Comparison of ENCODE assay signal across 8 cellular contexts in genomic region chr2:217790195-217790594, GRCh38.
DNase-seq lines count a peak whose midpoint lies in the region; ATAC-seq and TF ChIP-seq lines count a peak whose summit lies in the region.

No MANE protein-coding gene starts in this region.

- no peaks in the 10 kb centered on the region for H3K9me3 ChIP-seq in CD4-positive, alpha-beta T cell (ENCODE audit: control insufficient read depth, low read length)
- H3K9me3 ChIP-seq in mesenchymal stem cell (ENCODE audit: control insufficient read depth, low read length) (no peaks in the 10 kb centered on the region), BE2C (no peaks in the 10 kb centered on the region; the same call in 1 of the 2 replicates)

- no peaks in the 10 kb centered on the region for H3K36me3 Mint-ChIP-seq in CD4-positive, alpha-beta T cell (ENCODE audit: low read depth)
- no peaks in the 10 kb centered on the region for H3K36me3 Mint-ChIP-seq in activated CD8-positive, alpha-beta T cell treated with anti-CD3 and anti-CD28 coated beads, Interleukin-2, amount 10 ng/mL, durations not matched to agents 7 days and 5 days (ENCODE audit: low read depth)

- no peak overlapping the region for H2AFZ ChIP-seq in mesenchymal stem cell (ENCODE audit: low read depth, low read length)

- peaks cover 20% of the 10 kb centered on the region for H3K4me1 Mint-ChIP-seq in CD4-positive, alpha-beta T cell (ENCODE audit: low read depth)
- H3K4me1 Mint-ChIP-seq in activated CD8-positive, alpha-beta T cell treated with anti-CD3 and anti-CD28 coated beads, Interleukin-2, amount 10 ng/mL, durations not matched to agents 7 days and 5 days (ENCODE audit: low read depth) = peaks cover 27% of the 10 kb centered on the region

- intact Hi-C loops in CD4-positive, alpha-beta T cell (cut with DNase I, micrococcal nuclease) = loop anchor here in 1 of 2 experiments (2.0 kb wide), 1 partner anchor 243 kb away; no protein-coding TSS in a partner anchor

- TF ChIP-seq CTCF in CD4-positive, alpha-beta T cell (IDR thresholded peaks at IDR 0.05) = no peak
- no peak for TF ChIP-seq CTCF in BE2C (IDR thresholded peaks at IDR 0.05; ENCODE audit: low read depth, low read length)

- H3K27ac Mint-ChIP-seq in CD4-positive, alpha-beta T cell = peak overlapping the region; percentile 7
- peak overlapping the region; percentile 77 for H3K27ac Mint-ChIP-seq in activated CD8-positive, alpha-beta T cell treated with anti-CD3 and anti-CD28 coated beads, Interleukin-2, amount 10 ng/mL, durations not matched to agents 7 days and 5 days

- no peaks in the 10 kb centered on the region for H3K27me3 ChIP-seq in CD4-positive, alpha-beta T cell (ENCODE audit: control insufficient read depth, insufficient read depth, low read length)
- peaks cover 0 to 6% of the 10 kb centered on the region in 2 experiments for H3K27me3 ChIP-seq in mesenchymal stem cell (ENCODE audit: control insufficient read depth in 1 of 2, insufficient read depth in 1 of 2, low read length in 2 of 2)
- H3K27me3 ChIP-seq in BE2C = no peaks in the 10 kb centered on the region

- H3K4me3 Mint-ChIP-seq in CD4-positive, alpha-beta T cell = peak overlapping the region; percentile 81
- peak overlapping the region; percentile 81 for H3K4me3 Mint-ChIP-seq in activated CD8-positive, alpha-beta T cell treated with anti-CD3 and anti-CD28 coated beads, Interleukin-2, amount 10 ng/mL, durations not matched to agents 7 days and 5 days

- H2BK120ac ChIP-seq in mesenchymal stem cell (ENCODE audit: low read depth, low read length) = no peak overlapping the region

- H3K27ac ChIP-seq in CD4-positive, alpha-beta T cell (ENCODE audit: low read depth, low read length) = no peak overlapping the region
- H3K27ac ChIP-seq in mesenchymal stem cell (ENCODE audit: low read length, poor library complexity, severe bottlenecking) = no peak overlapping the region

- WGBS in mesenchymal stem cell = 74% methylated on average over 10 of the region's 10 CpGs

- no peak overlapping the region for H2BK15ac ChIP-seq in mesenchymal stem cell (ENCODE audit: low read depth, poor library complexity, severe bottlenecking)

- no peak overlapping the region for H4K8ac ChIP-seq in mesenchymal stem cell (ENCODE audit: low read length)

- no peak overlapping the region for H3K4ac ChIP-seq in mesenchymal stem cell (ENCODE audit: low read depth in 1 of 2, low read length in 2 of 2)

- H2AK5ac ChIP-seq in mesenchymal stem cell (ENCODE audit: low read length, severe bottlenecking) = no peak overlapping the region

- no peak overlapping the region for H3K14ac ChIP-seq in mesenchymal stem cell (ENCODE audit: low read length in 2 of 2)

- no peak overlapping the region for H3K23ac ChIP-seq in mesenchymal stem cell (ENCODE audit: low read length in 2 of 2)

- peak; percentile 79 for ATAC-seq in CD4-positive, alpha-beta T cell (ENCODE audit: poor library complexity)
- ATAC-seq in HG03039 (IDR thresholded peaks at IDR 0.05; ENCODE audit: unreplicated experiment) = peak; percentile 42
- ATAC-seq in activated CD8-positive, alpha-beta T cell treated with anti-CD3 and anti-CD28 coated beads, Interleukin-2, amount 10 ng/mL, durations not matched to agents 7 days and 5 days = peak; percentile 74
- ATAC-seq in HG02623 (IDR thresholded peaks at IDR 0.05; ENCODE audit: unreplicated experiment) = no peak

- H3K4me3 ChIP-seq in mesenchymal stem cell (ENCODE audit: insufficient read depth in 1 of 2, low read depth in 1 of 2, low read length in 2 of 2) (no peak overlapping the region), BE2C (ENCODE audit: low read depth, low read length) (no peak overlapping the region)

- H3K4me1 ChIP-seq in mesenchymal stem cell (ENCODE audit: control insufficient read depth, insufficient read depth, low read depth, low read length) = peaks cover 15% of the 10 kb centered on the region
- H3K4me1 ChIP-seq in BE2C = peaks cover 16% of the 10 kb centered on the region

- POLR2A ChIA-PET in CD4-positive, alpha-beta T cell (lab: Charles Lee) = interaction anchor here (1.0 kb wide), 1 partner anchor 43 kb away, joined by 3 read pairs; no protein-coding TSS in a partner anchor
- POLR2A ChIA-PET in activated CD8-positive, alpha-beta T cell treated with anti-CD3 and anti-CD28 coated beads, Interleukin-2, amount 10 ng/mL, durations not matched to agents 7 days and 5 days (lab: Charles Lee) = interaction anchor here (0.6 to 0.8 kb wide), 3 partner anchors 97 to 1549 kb away, joined by 3 to 5 read pairs (median 4); no protein-coding TSS in a partner anchor

- no peaks in the 10 kb centered on the region for H3K27me3 Mint-ChIP-seq in CD4-positive, alpha-beta T cell
- no peaks in the 10 kb centered on the region for H3K27me3 Mint-ChIP-seq in activated CD8-positive, alpha-beta T cell treated with anti-CD3 and anti-CD28 coated beads, Interleukin-2, amount 10 ng/mL, durations not matched to agents 7 days and 5 days (ENCODE audit: low read depth)

- peaks cover 8 to 9% of the 10 kb centered on the region in 2 experiments for H3K36me3 ChIP-seq in mesenchymal stem cell (ENCODE audit: control insufficient read depth in 1 of 2, insufficient read depth in 2 of 2, low read depth in 1 of 2, low read length in 2 of 2)
- H3K36me3 ChIP-seq in BE2C = no peaks in the 10 kb centered on the region

- no peaks in the 10 kb centered on the region for H3K9me3 Mint-ChIP-seq in CD4-positive, alpha-beta T cell
- H3K9me3 Mint-ChIP-seq in activated CD8-positive, alpha-beta T cell treated with anti-CD3 and anti-CD28 coated beads, Interleukin-2, amount 10 ng/mL, durations not matched to agents 7 days and 5 days (ENCODE audit: insufficient read depth) = no peaks in the 10 kb centered on the region

- H2BK5ac ChIP-seq in mesenchymal stem cell (ENCODE audit: low read depth, low read length, poor library complexity, severe bottlenecking) = no peak overlapping the region

- H3K4me2 ChIP-seq in mesenchymal stem cell (ENCODE audit: low read length, poor library complexity, severe bottlenecking) = no peak overlapping the region

- no peaks in the 10 kb centered on the region for H3K79me1 ChIP-seq in mesenchymal stem cell (replicated peaks; ENCODE audit: low read length, poor library complexity, severe bottlenecking)

- no peak overlapping the region for H3K18ac ChIP-seq in mesenchymal stem cell (ENCODE audit: low read depth in 1 of 2, low read length in 2 of 2)

- CTCF ChIA-PET in CD4-positive, alpha-beta T cell (lab: Charles Lee) = interaction anchor here (1.5 kb wide), 1 partner anchor 244 kb away, joined by 5 read pairs; no protein-coding TSS in a partner anchor
- CTCF ChIA-PET in activated CD8-positive, alpha-beta T cell treated with anti-CD3 and anti-CD28 coated beads, Interleukin-2, amount 10 ng/mL, durations not matched to agents 7 days and 5 days (lab: Charles Lee) = interaction anchor here (0.7 to 9.8 kb wide), 22 partner anchors 8 to 683 kb away, joined by 3 to 195 read pairs (median 7); partner anchors contain the start of gene RUFY4

- DNase-seq in CD4-positive, alpha-beta T cell = no peak
- DNase-seq in activated CD8-positive, alpha-beta T cell treated with anti-CD3 and anti-CD28 coated beads, Interleukin-2, amount 10 ng/mL, durations not matched to agents 7 days and 5 days = peak; percentile 48
- DNase-seq in mesenchymal stem cell = no peak
- DNase-seq in BE2C = no peak
- DNase-seq in NCI-H187 (lab: John Stamatoyannopoulos, UW) = no peak
- no peak for DNase-seq in NCI-H2171 (lab: John Stamatoyannopoulos, UW)

- peak overlapping the region; percentile 44 for H3K9ac ChIP-seq in mesenchymal stem cell (ENCODE audit: low read length)

- H2BK12ac ChIP-seq in mesenchymal stem cell (ENCODE audit: low read length in 2 of 2) = no peak overlapping the region

- H4K91ac ChIP-seq in mesenchymal stem cell (ENCODE audit: low read length) = no peak overlapping the region
